ENCODE assay signal across 9 cellular contexts in genomic region chr10:5945561-5946418, GRCh38. TPM values are rescaled to one million over a fixed set of nuclear protein-coding genes. Genes with fewer than 3 reads are reported as not detected.
DNase-seq lines count a peak whose midpoint lies in the region; ATAC-seq, FAIRE-seq and TF ChIP-seq lines count a peak whose summit lies in the region.
"Had no signal": no experiment of that assay in that cellular context is flagged by ENCODE, and none has a peak within 500 bp of the region (broad histone marks: within the 10 kb centered on the region; RNA-seq: fewer than 3 reads in every experiment).

No MANE protein-coding gene starts in this region.

- H3K4me1 ChIP-seq in body of pancreas (peaks cover 42% of the 10 kb centered on the region), kidney (ENCODE audit: control insufficient read depth in 1 of 2, insufficient read depth in 1 of 2, low read depth in 1 of 2, low read length in 2 of 2) (peaks cover 15 to 19% of the 10 kb centered on the region in 2 donors)

- no peaks in the 10 kb centered on the region for H3K36me3 ChIP-seq in body of pancreas (replicated peaks in 1 of 2; ENCODE audit: insufficient read depth in 1 of 2, low read depth in 2 of 2)
- no peaks in the 10 kb centered on the region for H3K36me3 ChIP-seq in kidney (ENCODE audit: control insufficient read depth in 1 of 2, insufficient read depth in 2 of 2, low read length in 2 of 2)

- 64 to 79% methylated on average over 20 to 21 of the region's 21 CpGs for WGBS in body of pancreas, 2 donors

- H3K27me3 ChIP-seq in body of pancreas = no peaks in the 10 kb centered on the region

- TF ChIP-seq CTCF in body of pancreas (IDR thresholded peaks at IDR 0.05) = no peak
- TF ChIP-seq CTCF in kidney (IDR thresholded peaks at IDR 0.05; ENCODE audit: borderline replicate concordance, extremely low read depth, insufficient read depth) = no peak

- H3K27ac Mint-ChIP-seq in stimulated activated naive CD8-positive, alpha-beta T cell treated with anti-CD3 and anti-CD28 coated beads, Interleukin-15, amount 100 ng/mL, for 72 hours = peak overlapping the region; percentile 42 to 89

- H3K4me3 ChIP-seq in body of pancreas (no peak overlapping the region), kidney (ENCODE audit: low read length in 2 of 2) (peak overlapping the region; percentile 14 to 51)

- H3K9me3 ChIP-seq in body of pancreas = no peaks in the 10 kb centered on the region
- no peaks in the 10 kb centered on the region for H3K9me3 ChIP-seq in kidney (ENCODE audit: control insufficient read depth in 1 of 2, low read length in 2 of 2)

- DNase-seq in HT1080 (ENCODE audit: low read depth) = peak; percentile 73
- DNase-seq in body of pancreas = peak in 3 of 4 donors; percentile 37 to 64 (median 39)
- peak; percentile 90 for DNase-seq in kidney
- no peak for DNase-seq in stimulated activated naive CD8-positive, alpha-beta T cell treated with anti-CD3 and anti-CD28 coated beads, Interleukin-15, amount 100 ng/mL, for 72 hours
- DNase-seq in globus pallidus (ENCODE audit: low spot score) = no peak
- no peak for DNase-seq in LoVo (ENCODE audit: low spot score)
- no peak for DNase-seq in activated T-cell treated with anti-CD3 and anti-CD28 coated beads, Interleukin-2, amount 50 U/mL, for 1 hour

- no peaks in the 10 kb centered on the region for H3K9me3 Mint-ChIP-seq in stimulated activated naive CD8-positive, alpha-beta T cell treated with anti-CD3 and anti-CD28 coated beads, Interleukin-15, amount 100 ng/mL, for 72 hours

- peak overlapping the region; percentile 34 to 48 for H3K4me3 Mint-ChIP-seq in stimulated activated naive CD8-positive, alpha-beta T cell treated with anti-CD3 and anti-CD28 coated beads, Interleukin-15, amount 100 ng/mL, for 72 hours

- ATAC-seq in body of pancreas = no peak
- ATAC-seq in stimulated activated naive CD8-positive, alpha-beta T cell treated with anti-CD3 and anti-CD28 coated beads, Interleukin-15, amount 100 ng/mL, for 72 hours = no peak
- no peak for ATAC-seq in GM19328 (IDR thresholded peaks at IDR 0.05; ENCODE audit: unreplicated experiment)

- H3K9ac ChIP-seq in kidney (ENCODE audit: low read length in 2 of 2) = peak overlapping the region in 1 of 2 donors; percentile 38

- peak in 2 of 3 donors; percentile 9 to 15 for TF ChIP-seq POLR2A in body of pancreas (IDR thresholded peaks at IDR 0.05)

- peaks cover 13% of the 10 kb centered on the region for H3K4me1 Mint-ChIP-seq in stimulated activated naive CD8-positive, alpha-beta T cell treated with anti-CD3 and anti-CD28 coated beads, Interleukin-15, amount 100 ng/mL, for 72 hours

- H3K27me3 Mint-ChIP-seq in stimulated activated naive CD8-positive, alpha-beta T cell treated with anti-CD3 and anti-CD28 coated beads, Interleukin-15, amount 100 ng/mL, for 72 hours = no peaks in the 10 kb centered on the region

- no peak for FAIRE-seq in kidney (lab: Jason Lieb, UNC)

- H3K27ac ChIP-seq in body of pancreas (peak overlapping the region; percentile 93 to 99 (median 94)), kidney (ENCODE audit: low read depth in 2 of 2, low read length in 2 of 2) (peak overlapping the region; percentile 93)
- H3K27ac ChIP-seq: HL-60 had no signal

- intact Hi-C loops in body of pancreas (cut with DNase I) = no loop called here
- intact Hi-C loops in kidney (cut with DNase I) = no loop called here

RNA-seq across cellular contexts. Expression of gene IL15RA, which starts 31.6 kb away (rescaled TPM):
- 14.3 and 22.9 TPM in 2 replicates for total RNA-seq in HT1080 (2014; rRNA removed; shearing (Covaris generic))
- 12.8 and 13.7 TPM in 2 replicates for polyA plus RNA-seq in HT1080 (2015; cell fraction: cytosol; rRNA removed)
- polyA plus RNA-seq in HT1080 (2015; cell fraction: nucleus; rRNA removed) = 7.6 and 8.1 TPM in 2 replicates
- total RNA-seq in body of pancreas = 10 to 100 TPM; 14.3 to 15.5 TPM
- total RNA-seq in kidney = 13.9 TPM
- polyA plus RNA-seq in kidney (ENCODE audit: insufficient read depth, low read depth, low replicate concordance) = 6.8 TPM

RNA-seq across cellular contexts. Expression of gene FBH1, which starts 55.7 kb away (rescaled TPM):
- 66.5 and 77.0 TPM in 2 replicates for total RNA-seq in HT1080 (2014; rRNA removed; shearing (Covaris generic))
- polyA plus RNA-seq in HT1080 (2015; cell fraction: cytosol; rRNA removed) = 58.4 and 61.8 TPM in 2 replicates
- 86.4 and 91.6 TPM in 2 replicates for polyA plus RNA-seq in HT1080 (2015; cell fraction: nucleus; rRNA removed)
- 10 to 100 TPM; 30.9 to 63.6 TPM for total RNA-seq in body of pancreas
- total RNA-seq in kidney = 76.5 TPM
- 70.7 TPM for polyA plus RNA-seq in kidney (ENCODE audit: insufficient read depth, low read depth, low replicate concordance)

RNA-seq across cellular contexts. Expression of gene ANKRD16, which starts 56.1 kb away (rescaled TPM):
- 10.1 and 13.5 TPM in 2 replicates for total RNA-seq in HT1080 (2014; rRNA removed; shearing (Covaris generic))
- polyA plus RNA-seq in HT1080 (2015; cell fraction: cytosol; rRNA removed) = 8.3 and 9.2 TPM in 2 replicates
- 14.6 and 17.8 TPM in 2 replicates for polyA plus RNA-seq in HT1080 (2015; cell fraction: nucleus; rRNA removed)
- total RNA-seq in body of pancreas = 10 to 100 TPM in 1 of 2 donors, 1 to 10 TPM in 1; 9.9 to 13.0 TPM
- total RNA-seq in kidney = 6.7 TPM
- polyA plus RNA-seq in kidney (ENCODE audit: insufficient read depth, low read depth, low replicate concordance) = 7.1 TPM

Comparison
In these comparisons a context has a peak if more than half of its experiments do, and no peak if none do; other contexts are left out.
1. DNase-seq: peak in HT1080 (single experiment), body of pancreas (3 of 4) and kidney (single experiment); none in stimulated activated naive CD8-positive, alpha-beta T cell treated with anti-CD3 and anti-CD28 coated beads, Interleukin-15, amount 100 ng/mL, for 72 hours (0 of 2), globus pallidus (single experiment), LoVo (single experiment) and activated T-cell treated with anti-CD3 and anti-CD28 coated beads, Interleukin-2, amount 50 U/mL, for 1 hour (single experiment).
2. H3K4me3 ChIP-seq: peak in kidney (2 of 2); none in body of pancreas (0 of 2).